Comparison of ENCODE assay signal across 8 cellular contexts in the genomic region with DNA sequence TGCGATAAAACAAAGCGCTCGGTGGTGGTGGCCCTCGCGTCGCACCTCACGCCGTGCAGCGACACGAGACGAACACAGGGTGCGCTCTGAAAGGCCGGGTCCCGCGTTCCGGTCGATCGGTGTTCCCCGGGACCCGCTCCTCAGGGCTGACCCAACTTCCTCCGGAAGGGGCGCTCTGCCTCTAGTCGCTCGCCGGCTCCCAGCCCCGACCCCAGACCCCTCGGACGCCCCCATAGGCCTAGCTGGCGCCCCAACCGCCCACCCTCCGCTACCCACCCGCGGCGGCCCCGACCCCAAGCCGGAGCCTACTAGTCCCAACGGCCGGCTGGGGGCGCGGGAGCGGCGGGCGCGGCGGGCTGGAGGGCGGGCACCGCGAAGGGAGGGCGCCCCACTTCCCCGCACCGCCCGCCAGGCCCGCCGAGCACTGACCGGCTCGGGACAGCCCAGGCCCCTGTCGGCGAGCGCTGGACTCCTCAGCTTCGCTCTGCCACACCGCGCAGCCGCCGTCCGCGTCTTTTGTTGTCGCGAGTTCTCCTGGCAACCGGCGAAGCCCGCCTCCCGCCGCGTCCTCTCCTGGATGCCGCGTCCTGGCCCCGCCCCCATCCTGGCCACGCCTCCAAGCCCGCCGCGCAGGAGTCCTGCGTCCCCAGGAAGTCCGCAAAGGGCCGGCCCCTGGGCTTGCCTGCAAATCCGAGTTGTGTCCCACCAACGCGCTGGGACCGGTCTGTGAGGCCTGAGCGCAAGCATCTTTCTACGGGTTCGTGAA. TPM values are rescaled to one million over a fixed set of nuclear protein-coding genes. Genes with fewer than 3 reads are reported as not detected.
DNase-seq lines count a peak whose midpoint lies in the region; ATAC-seq and TF ChIP-seq lines count a peak whose summit lies in the region.

A gene with protein sequence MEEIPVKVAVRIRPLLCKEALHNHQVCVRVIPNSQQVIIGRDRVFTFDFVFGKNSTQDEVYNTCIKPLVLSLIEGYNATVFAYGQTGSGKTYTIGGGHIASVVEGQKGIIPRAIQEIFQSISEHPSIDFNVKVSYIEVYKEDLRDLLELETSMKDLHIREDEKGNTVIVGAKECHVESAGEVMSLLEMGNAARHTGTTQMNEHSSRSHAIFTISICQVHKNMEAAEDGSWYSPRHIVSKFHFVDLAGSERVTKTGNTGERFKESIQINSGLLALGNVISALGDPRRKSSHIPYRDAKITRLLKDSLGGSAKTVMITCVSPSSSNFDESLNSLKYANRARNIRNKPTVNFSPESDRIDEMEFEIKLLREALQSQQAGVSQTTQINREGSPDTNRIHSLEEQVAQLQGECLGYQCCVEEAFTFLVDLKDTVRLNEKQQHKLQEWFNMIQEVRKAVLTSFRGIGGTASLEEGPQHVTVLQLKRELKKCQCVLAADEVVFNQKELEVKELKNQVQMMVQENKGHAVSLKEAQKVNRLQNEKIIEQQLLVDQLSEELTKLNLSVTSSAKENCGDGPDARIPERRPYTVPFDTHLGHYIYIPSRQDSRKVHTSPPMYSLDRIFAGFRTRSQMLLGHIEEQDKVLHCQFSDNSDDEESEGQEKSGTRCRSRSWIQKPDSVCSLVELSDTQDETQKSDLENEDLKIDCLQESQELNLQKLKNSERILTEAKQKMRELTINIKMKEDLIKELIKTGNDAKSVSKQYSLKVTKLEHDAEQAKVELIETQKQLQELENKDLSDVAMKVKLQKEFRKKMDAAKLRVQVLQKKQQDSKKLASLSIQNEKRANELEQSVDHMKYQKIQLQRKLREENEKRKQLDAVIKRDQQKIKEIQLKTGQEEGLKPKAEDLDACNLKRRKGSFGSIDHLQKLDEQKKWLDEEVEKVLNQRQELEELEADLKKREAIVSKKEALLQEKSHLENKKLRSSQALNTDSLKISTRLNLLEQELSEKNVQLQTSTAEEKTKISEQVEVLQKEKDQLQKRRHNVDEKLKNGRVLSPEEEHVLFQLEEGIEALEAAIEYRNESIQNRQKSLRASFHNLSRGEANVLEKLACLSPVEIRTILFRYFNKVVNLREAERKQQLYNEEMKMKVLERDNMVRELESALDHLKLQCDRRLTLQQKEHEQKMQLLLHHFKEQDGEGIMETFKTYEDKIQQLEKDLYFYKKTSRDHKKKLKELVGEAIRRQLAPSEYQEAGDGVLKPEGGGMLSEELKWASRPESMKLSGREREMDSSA (N-terminal part only) (minus strand): TSS at position 491 of the 766 bp plus-strand sequence. CDS start 5,841 bp downstream, outside the sequence.

- peak within 1 kb of the TSS; percentile 88 for H3K27ac Mint-ChIP-seq in activated T-helper 17 cell treated with anti-CD3 and anti-CD28 coated beads, Interleukin-2, amount 50 U/mL, for 72 hours
- peak within 1 kb of the TSS; percentile 81 to 99 (median 98) for H3K27ac Mint-ChIP-seq in naive thymus-derived CD8-positive, alpha-beta T cell
- peak within 1 kb of the TSS; percentile 97 for H3K27ac Mint-ChIP-seq in stimulated activated naive B cell treated with anti-CD40 and anti-IgM and Interleukin-4, amounts not matched to agents 10 μg/mL and 1 μg/mL and 100 μg/mL, for 72 hours

- peak within 1 kb of the TSS; percentile 81 for H3K4me3 Mint-ChIP-seq in activated T-helper 17 cell treated with anti-CD3 and anti-CD28 coated beads, Interleukin-2, amount 50 U/mL, for 72 hours
- peak within 1 kb of the TSS; percentile 88 to 96 (median 92) for H3K4me3 Mint-ChIP-seq in naive thymus-derived CD8-positive, alpha-beta T cell
- peak within 1 kb of the TSS; percentile 87 to 91 for H3K4me3 Mint-ChIP-seq in stimulated activated naive B cell treated with anti-CD40 and anti-IgM and Interleukin-4, amounts not matched to agents 10 μg/mL and 1 μg/mL and 100 μg/mL, for 72 hours

- H3K27me3 ChIP-seq in fibroblast of lung (ENCODE audit: control insufficient read depth, insufficient read depth, low read length): no peaks in the 10 kb centered on the region

- H3K9me3 Mint-ChIP-seq in activated T-helper 17 cell treated with anti-CD3 and anti-CD28 coated beads, Interleukin-2, amount 50 U/mL, for 72 hours: no peaks in the 10 kb centered on the region
- H3K9me3 Mint-ChIP-seq in naive thymus-derived CD8-positive, alpha-beta T cell: no peaks in the 10 kb centered on the region
- no peaks in the 10 kb centered on the region for H3K9me3 Mint-ChIP-seq in stimulated activated naive B cell treated with anti-CD40 and anti-IgM and Interleukin-4, amounts not matched to agents 10 μg/mL and 1 μg/mL and 100 μg/mL, for 72 hours

- peak within 1 kb of the TSS; percentile 86 for H2AFZ ChIP-seq in fibroblast of lung (ENCODE audit: low read length)

- POLR2A ChIA-PET in naive thymus-derived CD8-positive, alpha-beta T cell (lab: Charles Lee): interaction anchor here (0.6 to 5.1 kb wide), 9 partner anchors 38 to 300 kb away, joined by 3 to 73 read pairs (median 4); partner anchors contain the start of genes GKAP1, HNRNPK, IDNK and RMI1

- no peaks in the 10 kb centered on the region for H3K36me3 ChIP-seq in fibroblast of lung (ENCODE audit: control insufficient read depth, insufficient read depth, low read length)

- H3K79me2 ChIP-seq in fibroblast of lung (ENCODE audit: control insufficient read depth, insufficient read depth, low read length): no peaks in the 10 kb centered on the region

- no peaks in the 10 kb centered on the region for H3K9me3 ChIP-seq in fibroblast of lung (ENCODE audit: control insufficient read depth, insufficient read depth, low read depth, low read length)

- H3K4me1 ChIP-seq in fibroblast of lung (ENCODE audit: control insufficient read depth, extremely low read depth, insufficient read depth, low read length): no peaks in the 10 kb centered on the region

- H3K4me2 ChIP-seq in fibroblast of lung (ENCODE audit: extremely low read depth, insufficient read depth, low read length): peak within 1 kb of the TSS; percentile 98

- peak within 1 kb of the TSS; percentile 75 for H3K27ac ChIP-seq in fibroblast of lung (ENCODE audit: insufficient read depth, low read length)

- TF ChIP-seq CTCF in LNCAP (IDR thresholded peaks at IDR 0.05) (peak; percentile 47), fibroblast of lung (conservative IDR thresholded peaks at IDR 0.05 in 1 of 2, IDR thresholded peaks at IDR 0.05 in 1 of 2; ENCODE audit: low read depth in 1 of 2, low read length in 2 of 2) (no peak)

- H3K9ac ChIP-seq in fibroblast of lung (ENCODE audit: insufficient read depth, low read length): peak within 1 kb of the TSS; percentile 69

- H4K20me1 ChIP-seq in fibroblast of lung (ENCODE audit: control insufficient read depth, extremely low read depth, insufficient read depth, low read length): no peaks in the 10 kb centered on the region

- ATAC-seq in activated T-helper 17 cell treated with anti-CD3 and anti-CD28 coated beads, Interleukin-2, amount 50 U/mL, for 72 hours (replicated peaks): peak; percentile 93
- peak; percentile 78 to 83 for ATAC-seq in naive thymus-derived CD8-positive, alpha-beta T cell
- peak; percentile 88 to 93 for ATAC-seq in stimulated activated naive B cell treated with anti-CD40 and anti-IgM and Interleukin-4, amounts not matched to agents 10 μg/mL and 1 μg/mL and 100 μg/mL, for 72 hours (replicated peaks)

- no peaks in the 10 kb centered on the region for H3K4me1 Mint-ChIP-seq in activated T-helper 17 cell treated with anti-CD3 and anti-CD28 coated beads, Interleukin-2, amount 50 U/mL, for 72 hours
- H3K4me1 Mint-ChIP-seq in naive thymus-derived CD8-positive, alpha-beta T cell: peaks cover 5 to 17% (median 14%) of the 10 kb centered on the region in 4 donors
- H3K4me1 Mint-ChIP-seq in stimulated activated naive B cell treated with anti-CD40 and anti-IgM and Interleukin-4, amounts not matched to agents 10 μg/mL and 1 μg/mL and 100 μg/mL, for 72 hours: peaks cover 7 to 22% of the 10 kb centered on the region in 2 donors

- no peaks in the 10 kb centered on the region for H3K36me3 Mint-ChIP-seq in activated T-helper 17 cell treated with anti-CD3 and anti-CD28 coated beads, Interleukin-2, amount 50 U/mL, for 72 hours (ENCODE audit: low read depth)
- H3K36me3 Mint-ChIP-seq in naive thymus-derived CD8-positive, alpha-beta T cell: peaks cover 0 to 13% (median 0%) of the 10 kb centered on the region in 3 donors
- no peaks in the 10 kb centered on the region for H3K36me3 Mint-ChIP-seq in stimulated activated naive B cell treated with anti-CD40 and anti-IgM and Interleukin-4, amounts not matched to agents 10 μg/mL and 1 μg/mL and 100 μg/mL, for 72 hours

- H3K27me3 Mint-ChIP-seq in activated T-helper 17 cell treated with anti-CD3 and anti-CD28 coated beads, Interleukin-2, amount 50 U/mL, for 72 hours: no peaks in the 10 kb centered on the region
- no peaks in the 10 kb centered on the region for H3K27me3 Mint-ChIP-seq in naive thymus-derived CD8-positive, alpha-beta T cell
- no peaks in the 10 kb centered on the region for H3K27me3 Mint-ChIP-seq in stimulated activated naive B cell treated with anti-CD40 and anti-IgM and Interleukin-4, amounts not matched to agents 10 μg/mL and 1 μg/mL and 100 μg/mL, for 72 hours

- peak within 1 kb of the TSS; percentile 68 to 84 (median 80) for H3K4me3 ChIP-seq in fibroblast of lung (replicated peaks in 1 of 4; ENCODE audit: control extremely low read depth in 1 of 4, insufficient read depth in 1 of 4, low read depth in 3 of 4, low read length in 4 of 4)

- peak; percentile 98 for DNase-seq in ELF-1 (ENCODE audit: low read depth, low spot score)
- peak; percentile 89 for DNase-seq in GOT3 (lab: John Stamatoyannopoulos, UW)
- DNase-seq in RPMI7951 (ENCODE audit: low read depth): peak; percentile 94
- peak; percentile 95 to 96 for DNase-seq in fibroblast of lung (ENCODE audit: low read depth in 2 of 2)
- peak; percentile 89 to 98 (median 94) for DNase-seq in naive thymus-derived CD8-positive, alpha-beta T cell
- peak; percentile 98 for DNase-seq in stimulated activated naive B cell treated with anti-CD40 and anti-IgM and Interleukin-4, amounts not matched to agents 10 μg/mL and 1 μg/mL and 100 μg/mL, for 72 hours

RNA-seq across cellular contexts. Expression of the gene that starts here (rescaled TPM):
- 0.10 TPM in 1 of 2 replicates, not detected in the other for total RNA-seq in RPMI7951 (2014; rRNA removed; shearing (Covaris generic))
- total RNA-seq in activated T-helper 17 cell treated with anti-CD3 and anti-CD28 coated beads, Interleukin-2, amount 50 U/mL, for 72 hours: 1 to 10 TPM; 2.6 to 3.1 TPM
- total RNA-seq in fibroblast of lung: 4.8 and 6.2 TPM in 2 replicates
- polyA plus RNA-seq in fibroblast of lung: 0.98 and 1.00 TPM in 2 replicates
- polyA plus RNA-seq in fibroblast of lung (2012): 0.62 and 1.2 TPM in 2 replicates
- not detected in 2 replicates for polyA minus RNA-seq in fibroblast of lung (ENCODE audit: low replicate concordance)
- total RNA-seq in naive thymus-derived CD8-positive, alpha-beta T cell: 1 to 10 TPM; 7.4 to 8.4 TPM
- 1 to 10 TPM; 1.1 to 2.1 (median 1.3) TPM for polyA plus RNA-seq in naive thymus-derived CD8-positive, alpha-beta T cell

Comparison
In these comparisons a context has a peak if more than half of its experiments do, and no peak if none do; other contexts are left out.
1. Peak in every context shown above with its lines: DNase-seq, ATAC-seq, H3K4me3 ChIP-seq and H3K27ac ChIP-seq.
2. Peak in DNase-seq in RPMI7951; RNA of the gene not detected or under 1 TPM.